ENCODE assay signal across 16 cellular contexts in the genomic region with DNA sequence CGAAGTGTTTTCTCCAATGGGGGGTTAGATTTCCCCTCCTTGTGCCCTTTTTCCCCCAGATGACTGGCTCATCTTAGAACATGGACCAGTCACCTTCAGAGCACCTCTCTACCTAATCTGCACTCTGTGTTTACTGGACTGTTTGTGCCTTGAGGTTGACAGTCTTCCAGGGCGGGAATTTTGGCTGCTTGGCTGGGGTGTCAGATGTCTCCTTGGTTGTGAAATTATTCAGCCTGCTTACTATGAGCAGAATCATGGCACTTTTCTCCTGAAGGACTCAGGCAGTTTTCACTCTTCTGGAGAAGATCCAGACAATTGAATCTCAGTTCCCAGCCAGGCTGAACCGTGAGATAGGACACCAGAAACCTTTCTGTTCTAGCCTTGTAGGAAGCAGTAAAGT.
DNase-seq lines count a peak whose midpoint lies in the region; ATAC-seq and TF ChIP-seq lines count a peak whose summit lies in the region.
"Had no signal": no experiment of that assay in that cellular context is flagged by ENCODE, and none has a peak within 500 bp of the region (broad histone marks: within the 10 kb centered on the region; RNA-seq: fewer than 3 reads in every experiment).

No MANE protein-coding gene starts in this region.

- H3K27me3 ChIP-seq in right cardiac atrium (ENCODE audit: control insufficient read depth, insufficient read depth) (no peaks in the 10 kb centered on the region), GM23338 (ENCODE audit: insufficient read depth) (peaks cover 24% of the 10 kb centered on the region)
- H3K27me3 ChIP-seq: suprapubic skin had no signal

- no peaks in the 10 kb centered on the region for H3K36me3 ChIP-seq in GM23338 (ENCODE audit: insufficient read depth)
- H3K36me3 ChIP-seq: suprapubic skin had no signal

- TF ChIP-seq CTCF in GM23338 (conservative IDR thresholded peaks at IDR 0.05; ENCODE audit: low read depth in 2 of 2) (no peak), GM10266 (IDR thresholded peaks at IDR 0.05; ENCODE audit: control insufficient read depth, insufficient read depth, low read depth, missing control alignments) (no peak)

- H4K20me1 ChIP-seq in GM23338 (replicated peaks; ENCODE audit: insufficient read depth), result peaks cover 26% of the 10 kb centered on the region

- H3K27me3 Mint-ChIP-seq in GM23338 (ENCODE audit: insufficient read depth, low read depth, poor library complexity), result peaks cover 15% of the 10 kb centered on the region

- H3K4me1 ChIP-seq in right cardiac atrium (ENCODE audit: control insufficient read depth, insufficient read depth, low read length) (peaks cover 6% of the 10 kb centered on the region), GM23338 (ENCODE audit: insufficient read depth) (no peaks in the 10 kb centered on the region)
- H3K4me1 ChIP-seq: suprapubic skin had no signal

- WGBS in right cardiac atrium, result 62% methylated on average over 3 of the region's 3 CpGs

- intact Hi-C loops in right cardiac atrium (cut with DNase I), result no loop called here
- intact Hi-C loops in sciatic nerve (cut with DNase I), result no loop called here

- no peak overlapping the region for H3K27ac Mint-ChIP-seq in GM23338

- H3K36me3 Mint-ChIP-seq in GM23338 (ENCODE audit: low read depth), result no peaks in the 10 kb centered on the region

- no peaks in the 10 kb centered on the region for H3K9me3 ChIP-seq in right cardiac atrium (ENCODE audit: control insufficient read depth, low read length)
- H3K9me3 ChIP-seq: suprapubic skin had no signal

- DNase-seq in GM03348 (ENCODE audit: low spot score) (peak; percentile 52), cerebellar cortex (ENCODE audit: low spot score) (peak; percentile 85), right cardiac atrium (peak; percentile 36 to 81 (median 75)), sciatic nerve (ENCODE audit: low spot score) (no peak), GM23338 (ENCODE audit: low spot score) (no peak), GM10266 (ENCODE audit: extremely low spot score) (no peak)
- no peak for DNase-seq in stimulated activated CD4-positive, alpha-beta T cell treated with anti-CD3 and anti-CD28 coated beads, Interleukin-4, amount 100 ng/mL, for 1 hour
- DNase-seq: ACHN; activated CD4-positive, alpha-beta T cell treated with anti-CD3 and anti-CD28 coated beads for 4 hours; dermis blood vessel endothelial cell; NCI-H345; T-helper 9 cell had no signal

- no peaks in the 10 kb centered on the region; the same call in 2 of the 3 replicates for H3K9me3 Mint-ChIP-seq in GM23338

- H2AFZ ChIP-seq in GM23338, result no peak overlapping the region

- no peak overlapping the region for H3K27ac ChIP-seq in right cardiac atrium (ENCODE audit: low read length)
- H3K27ac ChIP-seq in GM23338 (ENCODE audit: low read depth), result no peak overlapping the region
- H3K27ac ChIP-seq: KMS-11, suprapubic skin had no signal

- no peaks in the 10 kb centered on the region for H3F3A ChIP-seq in GM23338 (replicated peaks; ENCODE audit: low read depth)

- H3K4me3 Mint-ChIP-seq in GM23338, result no peak overlapping the region

- H3K79me2 ChIP-seq in GM23338 (replicated peaks; ENCODE audit: insufficient read depth), result no peaks in the 10 kb centered on the region

- H3K4me1 Mint-ChIP-seq in GM23338, result no peaks in the 10 kb centered on the region

- ATAC-seq in right cardiac atrium (peak; percentile 64 to 78), sciatic nerve (peak; percentile 83), GM23338 (no peak), GM19395 (IDR thresholded peaks at IDR 0.05; ENCODE audit: unreplicated experiment) (no peak)
- ATAC-seq: GM12878 had no signal

- no peaks in the 10 kb centered on the region for H3K9me2 ChIP-seq in GM23338 (ENCODE audit: insufficient read depth)

- H3K4me3 ChIP-seq in right cardiac atrium (ENCODE audit: low read length), result no peak overlapping the region
- H3K4me3 ChIP-seq in GM23338, result no peak overlapping the region
- H3K4me3 ChIP-seq: GM12878, suprapubic skin had no signal

- no peak overlapping the region for H3K4me2 ChIP-seq in GM23338
- H3K4me2 ChIP-seq: KMS-11 had no signal

TF ChIP-seq in GM23338, 12 proteins besides CTCF, POLR2A, EP300 and RAD21 (continues in another document):
- TF ChIP-seq, protein P1, sequence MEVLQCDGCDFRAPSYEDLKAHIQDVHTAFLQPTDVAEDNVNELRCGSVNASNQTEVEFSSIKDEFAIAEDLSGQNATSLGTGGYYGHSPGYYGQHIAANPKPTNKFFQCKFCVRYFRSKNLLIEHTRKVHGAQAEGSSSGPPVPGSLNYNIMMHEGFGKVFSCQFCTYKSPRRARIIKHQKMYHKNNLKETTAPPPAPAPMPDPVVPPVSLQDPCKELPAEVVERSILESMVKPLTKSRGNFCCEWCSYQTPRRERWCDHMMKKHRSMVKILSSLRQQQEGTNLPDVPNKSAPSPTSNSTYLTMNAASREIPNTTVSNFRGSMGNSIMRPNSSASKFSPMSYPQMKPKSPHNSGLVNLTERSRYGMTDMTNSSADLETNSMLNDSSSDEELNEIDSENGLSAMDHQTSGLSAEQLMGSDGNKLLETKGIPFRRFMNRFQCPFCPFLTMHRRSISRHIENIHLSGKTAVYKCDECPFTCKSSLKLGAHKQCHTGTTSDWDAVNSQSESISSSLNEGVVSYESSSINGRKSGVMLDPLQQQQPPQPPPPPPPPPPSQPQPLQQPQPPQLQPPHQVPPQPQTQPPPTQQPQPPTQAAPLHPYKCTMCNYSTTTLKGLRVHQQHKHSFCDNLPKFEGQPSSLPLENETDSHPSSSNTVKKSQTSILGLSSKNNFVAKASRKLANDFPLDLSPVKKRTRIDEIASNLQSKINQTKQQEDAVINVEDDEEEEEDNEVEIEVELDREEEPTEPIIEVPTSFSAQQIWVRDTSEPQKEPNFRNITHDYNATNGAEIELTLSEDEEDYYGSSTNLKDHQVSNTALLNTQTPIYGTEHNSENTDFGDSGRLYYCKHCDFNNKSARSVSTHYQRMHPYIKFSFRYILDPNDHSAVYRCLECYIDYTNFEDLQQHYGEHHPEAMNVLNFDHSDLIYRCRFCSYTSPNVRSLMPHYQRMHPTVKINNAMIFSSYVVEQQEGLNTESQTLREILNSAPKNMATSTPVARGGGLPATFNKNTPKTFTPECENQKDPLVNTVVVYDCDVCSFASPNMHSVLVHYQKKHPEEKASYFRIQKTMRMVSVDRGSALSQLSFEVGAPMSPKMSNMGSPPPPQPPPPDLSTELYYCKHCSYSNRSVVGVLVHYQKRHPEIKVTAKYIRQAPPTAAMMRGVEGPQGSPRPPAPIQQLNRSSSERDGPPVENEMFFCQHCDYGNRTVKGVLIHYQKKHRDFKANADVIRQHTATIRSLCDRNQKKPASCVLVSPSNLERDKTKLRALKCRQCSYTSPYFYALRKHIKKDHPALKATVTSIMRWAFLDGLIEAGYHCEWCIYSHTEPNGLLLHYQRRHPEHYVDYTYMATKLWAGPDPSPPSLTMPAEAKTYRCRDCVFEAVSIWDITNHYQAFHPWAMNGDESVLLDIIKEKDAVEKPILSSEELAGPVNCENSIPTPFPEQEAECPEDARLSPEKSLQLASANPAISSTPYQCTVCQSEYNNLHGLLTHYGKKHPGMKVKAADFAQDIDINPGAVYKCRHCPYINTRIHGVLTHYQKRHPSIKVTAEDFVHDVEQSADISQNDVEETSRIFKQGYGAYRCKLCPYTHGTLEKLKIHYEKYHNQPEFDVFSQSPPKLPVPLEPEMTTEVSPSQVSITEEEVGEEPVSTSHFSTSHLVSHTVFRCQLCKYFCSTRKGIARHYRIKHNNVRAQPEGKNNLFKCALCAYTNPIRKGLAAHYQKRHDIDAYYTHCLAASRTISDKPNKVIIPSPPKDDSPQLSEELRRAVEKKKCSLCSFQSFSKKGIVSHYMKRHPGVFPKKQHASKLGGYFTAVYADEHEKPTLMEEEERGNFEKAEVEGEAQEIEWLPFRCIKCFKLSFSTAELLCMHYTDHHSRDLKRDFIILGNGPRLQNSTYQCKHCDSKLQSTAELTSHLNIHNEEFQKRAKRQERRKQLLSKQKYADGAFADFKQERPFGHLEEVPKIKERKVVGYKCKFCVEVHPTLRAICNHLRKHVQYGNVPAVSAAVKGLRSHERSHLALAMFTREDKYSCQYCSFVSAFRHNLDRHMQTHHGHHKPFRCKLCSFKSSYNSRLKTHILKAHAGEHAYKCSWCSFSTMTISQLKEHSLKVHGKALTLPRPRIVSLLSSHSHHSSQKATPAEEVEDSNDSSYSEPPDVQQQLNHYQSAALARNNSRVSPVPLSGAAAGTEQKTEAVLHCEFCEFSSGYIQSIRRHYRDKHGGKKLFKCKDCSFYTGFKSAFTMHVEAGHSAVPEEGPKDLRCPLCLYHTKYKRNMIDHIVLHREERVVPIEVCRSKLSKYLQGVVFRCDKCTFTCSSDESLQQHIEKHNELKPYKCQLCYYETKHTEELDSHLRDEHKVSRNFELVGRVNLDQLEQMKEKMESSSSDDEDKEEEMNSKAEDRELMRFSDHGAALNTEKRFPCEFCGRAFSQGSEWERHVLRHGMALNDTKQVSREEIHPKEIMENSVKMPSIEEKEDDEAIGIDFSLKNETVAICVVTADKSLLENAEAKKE (CRISPR knock-in tag; IDR thresholded peaks at IDR 0.05), result no peak
- TF ChIP-seq ZNF114 (CRISPR knock-in tag; IDR thresholded peaks at IDR 0.05) (no peak), ZNF331 (CRISPR knock-in tag; IDR thresholded peaks at IDR 0.05; ENCODE audit: low read depth) (no peak), NANOG (IDR thresholded peaks at IDR 0.05; ENCODE audit: borderline replicate concordance) (no peak)
- TF ChIP-seq, protein P2, sequence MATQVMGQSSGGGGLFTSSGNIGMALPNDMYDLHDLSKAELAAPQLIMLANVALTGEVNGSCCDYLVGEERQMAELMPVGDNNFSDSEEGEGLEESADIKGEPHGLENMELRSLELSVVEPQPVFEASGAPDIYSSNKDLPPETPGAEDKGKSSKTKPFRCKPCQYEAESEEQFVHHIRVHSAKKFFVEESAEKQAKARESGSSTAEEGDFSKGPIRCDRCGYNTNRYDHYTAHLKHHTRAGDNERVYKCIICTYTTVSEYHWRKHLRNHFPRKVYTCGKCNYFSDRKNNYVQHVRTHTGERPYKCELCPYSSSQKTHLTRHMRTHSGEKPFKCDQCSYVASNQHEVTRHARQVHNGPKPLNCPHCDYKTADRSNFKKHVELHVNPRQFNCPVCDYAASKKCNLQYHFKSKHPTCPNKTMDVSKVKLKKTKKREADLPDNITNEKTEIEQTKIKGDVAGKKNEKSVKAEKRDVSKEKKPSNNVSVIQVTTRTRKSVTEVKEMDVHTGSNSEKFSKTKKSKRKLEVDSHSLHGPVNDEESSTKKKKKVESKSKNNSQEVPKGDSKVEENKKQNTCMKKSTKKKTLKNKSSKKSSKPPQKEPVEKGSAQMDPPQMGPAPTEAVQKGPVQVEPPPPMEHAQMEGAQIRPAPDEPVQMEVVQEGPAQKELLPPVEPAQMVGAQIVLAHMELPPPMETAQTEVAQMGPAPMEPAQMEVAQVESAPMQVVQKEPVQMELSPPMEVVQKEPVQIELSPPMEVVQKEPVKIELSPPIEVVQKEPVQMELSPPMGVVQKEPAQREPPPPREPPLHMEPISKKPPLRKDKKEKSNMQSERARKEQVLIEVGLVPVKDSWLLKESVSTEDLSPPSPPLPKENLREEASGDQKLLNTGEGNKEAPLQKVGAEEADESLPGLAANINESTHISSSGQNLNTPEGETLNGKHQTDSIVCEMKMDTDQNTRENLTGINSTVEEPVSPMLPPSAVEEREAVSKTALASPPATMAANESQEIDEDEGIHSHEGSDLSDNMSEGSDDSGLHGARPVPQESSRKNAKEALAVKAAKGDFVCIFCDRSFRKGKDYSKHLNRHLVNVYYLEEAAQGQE (IDR thresholded peaks at IDR 0.05; ENCODE audit: unreplicated experiment), result no peak

Comparison
In these comparisons a context has a peak if more than half of its experiments do, and no peak if none do; other contexts are left out.
1. DNase-seq: peak in GM03348 (single experiment), cerebellar cortex (single experiment) and right cardiac atrium (3 of 3); none in sciatic nerve (single experiment), stimulated activated CD4-positive, alpha-beta T cell treated with anti-CD3 and anti-CD28 coated beads, Interleukin-4, amount 100 ng/mL, for 1 hour (single experiment), GM23338 (single experiment) and GM10266 (single experiment).
2. ATAC-seq: peak in right cardiac atrium (2 of 2) and sciatic nerve (single experiment); none in GM23338 (single experiment) and GM19395 (single experiment).